16 cellular contexts compared by ENCODE assay signal in genomic region chr19:16654621-16655020, GRCh38. TPM values are rescaled to one million over a fixed set of nuclear protein-coding genes. Genes with fewer than 3 reads are reported as not detected.
DNase-seq lines count a peak whose midpoint lies in the region; ATAC-seq and TF ChIP-seq lines count a peak whose summit lies in the region.
"Had no signal": no experiment of that assay in that cellular context is flagged by ENCODE, and none has a peak within 500 bp of the region (broad histone marks: within the 10 kb centered on the region; RNA-seq: fewer than 3 reads in every experiment).

No MANE protein-coding gene starts in this region.

- H3K9me3 ChIP-seq in gastrocnemius medialis: no peaks in the 10 kb centered on the region

- H3K27ac Mint-ChIP-seq in activated CD8-positive, alpha-beta T cell treated with anti-CD3 and anti-CD28 coated beads for 36 hours: peak overlapping the region; percentile 42
- no peak overlapping the region for H3K27ac Mint-ChIP-seq in activated CD8-positive, alpha-beta T cell treated with anti-CD3 and anti-CD28 coated beads, Interleukin-2, amount 10 ng/mL, durations not matched to agents 7 days and 5 days
- no peak overlapping the region for H3K27ac Mint-ChIP-seq in endothelial cell (ENCODE audit: unreplicated experiment)
- H3K27ac Mint-ChIP-seq in T-helper 2 cell treated with Interferon-gamma antibody and Interleukin-4, amounts not matched to agents 5 μg/mL and 100 μg/mL, for 36 hours: no peak overlapping the region

- no peak overlapping the region for H3K4me3 ChIP-seq in gastrocnemius medialis

- H3K36me3 ChIP-seq in gastrocnemius medialis: peaks cover 0 to 58% of the 10 kb centered on the region in 2 donors

- peak overlapping the region; percentile 0 to 90 (median 90) for H3K27ac ChIP-seq in gastrocnemius medialis
- H3K27ac ChIP-seq: C4-2B, HL-60 had no signal

- no peak for TF ChIP-seq POLR2A in gastrocnemius medialis (IDR thresholded peaks at IDR 0.05)

- no peaks in the 10 kb centered on the region for H3K9me3 Mint-ChIP-seq in activated CD8-positive, alpha-beta T cell treated with anti-CD3 and anti-CD28 coated beads for 36 hours
- H3K9me3 Mint-ChIP-seq in activated CD8-positive, alpha-beta T cell treated with anti-CD3 and anti-CD28 coated beads, Interleukin-2, amount 10 ng/mL, durations not matched to agents 7 days and 5 days (ENCODE audit: insufficient read depth): no peaks in the 10 kb centered on the region
- H3K9me3 Mint-ChIP-seq in endothelial cell (ENCODE audit: unreplicated experiment): no peaks in the 10 kb centered on the region
- H3K9me3 Mint-ChIP-seq in T-helper 2 cell treated with Interferon-gamma antibody and Interleukin-4, amounts not matched to agents 5 μg/mL and 100 μg/mL, for 36 hours: no peaks in the 10 kb centered on the region

- no peak overlapping the region for H3K4me3 Mint-ChIP-seq in activated CD8-positive, alpha-beta T cell treated with anti-CD3 and anti-CD28 coated beads for 36 hours
- H3K4me3 Mint-ChIP-seq in activated CD8-positive, alpha-beta T cell treated with anti-CD3 and anti-CD28 coated beads, Interleukin-2, amount 10 ng/mL, durations not matched to agents 7 days and 5 days: no peak overlapping the region
- H3K4me3 Mint-ChIP-seq in endothelial cell (ENCODE audit: unreplicated experiment): peak overlapping the region; percentile 60
- H3K4me3 Mint-ChIP-seq in T-helper 2 cell treated with Interferon-gamma antibody and Interleukin-4, amounts not matched to agents 5 μg/mL and 100 μg/mL, for 36 hours: no peak overlapping the region

- H3K4me1 ChIP-seq in gastrocnemius medialis: peaks cover 53 to 54% of the 10 kb centered on the region in 2 donors

- peaks cover 73% of the 10 kb centered on the region for H3K36me3 Mint-ChIP-seq in activated CD8-positive, alpha-beta T cell treated with anti-CD3 and anti-CD28 coated beads for 36 hours (ENCODE audit: low read depth)
- peaks cover 78% of the 10 kb centered on the region for H3K36me3 Mint-ChIP-seq in activated CD8-positive, alpha-beta T cell treated with anti-CD3 and anti-CD28 coated beads, Interleukin-2, amount 10 ng/mL, durations not matched to agents 7 days and 5 days (ENCODE audit: low read depth)
- H3K36me3 Mint-ChIP-seq in endothelial cell (ENCODE audit: low read depth, unreplicated experiment): peaks cover 52% of the 10 kb centered on the region
- H3K36me3 Mint-ChIP-seq in T-helper 2 cell treated with Interferon-gamma antibody and Interleukin-4, amounts not matched to agents 5 μg/mL and 100 μg/mL, for 36 hours (ENCODE audit: low read depth): peaks cover 66% of the 10 kb centered on the region

- no peak for DNase-seq in activated CD8-positive, alpha-beta T cell treated with anti-CD3 and anti-CD28 coated beads for 36 hours
- no peak for DNase-seq in activated CD8-positive, alpha-beta T cell treated with anti-CD3 and anti-CD28 coated beads, Interleukin-2, amount 10 ng/mL, durations not matched to agents 7 days and 5 days
- peak; percentile 84 for DNase-seq in MV-4-11 (lab: John Stamatoyannopoulos, UW)
- DNase-seq in endothelial cell (ENCODE audit: low spot score): no peak
- no peak for DNase-seq in gastrocnemius medialis
- DNase-seq in T-helper 2 cell treated with Interferon-gamma antibody and Interleukin-4, amounts not matched to agents 5 μg/mL and 100 μg/mL, for 36 hours (ENCODE audit: low spot score): no peak
- DNase-seq in HK-2 (ENCODE audit: unreplicated experiment): no peak
- DNase-seq: COR-L47, DMS79 treated with DMSO at 0.1 percent for 48 hours, KG1, MM.1S, NCI-H1105 treated with DMSO at 0.1 percent for 48 hours, NCI-H1930 had no signal

- intact Hi-C loops in activated CD8-positive, alpha-beta T cell treated with anti-CD3 and anti-CD28 coated beads for 36 hours (cut with micrococcal nuclease): no loop called here
- intact Hi-C loops in gastrocnemius medialis (cut with DNase I; ENCODE audit: low total_unique reads): no loop called here

- CTCF ChIA-PET in activated CD8-positive, alpha-beta T cell treated with anti-CD3 and anti-CD28 coated beads for 36 hours (lab: Charles Lee): no interaction called here
- CTCF ChIA-PET in activated CD8-positive, alpha-beta T cell treated with anti-CD3 and anti-CD28 coated beads, Interleukin-2, amount 10 ng/mL, durations not matched to agents 7 days and 5 days (lab: Charles Lee): interaction anchor here (0.9 kb wide), 1 partner anchor 31 kb away, joined by 3 read pairs; no protein-coding TSS in a partner anchor

- ATAC-seq in activated CD8-positive, alpha-beta T cell treated with anti-CD3 and anti-CD28 coated beads for 36 hours: no peak
- no peak for ATAC-seq in activated CD8-positive, alpha-beta T cell treated with anti-CD3 and anti-CD28 coated beads, Interleukin-2, amount 10 ng/mL, durations not matched to agents 7 days and 5 days
- ATAC-seq in gastrocnemius medialis (no peak), HG03280 (IDR thresholded peaks at IDR 0.05; ENCODE audit: unreplicated experiment) (no peak)

- H3K27me3 Mint-ChIP-seq in activated CD8-positive, alpha-beta T cell treated with anti-CD3 and anti-CD28 coated beads for 36 hours: no peaks in the 10 kb centered on the region
- H3K27me3 Mint-ChIP-seq in activated CD8-positive, alpha-beta T cell treated with anti-CD3 and anti-CD28 coated beads, Interleukin-2, amount 10 ng/mL, durations not matched to agents 7 days and 5 days (ENCODE audit: low read depth): no peaks in the 10 kb centered on the region
- peaks cover 10% of the 10 kb centered on the region for H3K27me3 Mint-ChIP-seq in endothelial cell (ENCODE audit: unreplicated experiment)
- no peaks in the 10 kb centered on the region for H3K27me3 Mint-ChIP-seq in T-helper 2 cell treated with Interferon-gamma antibody and Interleukin-4, amounts not matched to agents 5 μg/mL and 100 μg/mL, for 36 hours (ENCODE audit: low read depth)

- TF ChIP-seq CTCF in activated CD8-positive, alpha-beta T cell treated with anti-CD3 and anti-CD28 coated beads for 36 hours (IDR thresholded peaks at IDR 0.05): no peak
- TF ChIP-seq CTCF in endothelial cell (IDR thresholded peaks at IDR 0.05; ENCODE audit: unreplicated experiment) (no peak), gastrocnemius medialis (IDR thresholded peaks at IDR 0.05 in 4 of 5, conservative IDR thresholded peaks at IDR 0.05 in 1 of 5) (no peak)

- H3K27me3 ChIP-seq in gastrocnemius medialis: no peaks in the 10 kb centered on the region

- in situ Hi-C loops in gastrocnemius medialis (cut with MboI; ENCODE audit: low sequenced_read_pairs in 4 of 4): no loop called here

- peaks cover 30% of the 10 kb centered on the region for H3K4me1 Mint-ChIP-seq in activated CD8-positive, alpha-beta T cell treated with anti-CD3 and anti-CD28 coated beads for 36 hours (ENCODE audit: low read depth)
- H3K4me1 Mint-ChIP-seq in activated CD8-positive, alpha-beta T cell treated with anti-CD3 and anti-CD28 coated beads, Interleukin-2, amount 10 ng/mL, durations not matched to agents 7 days and 5 days (ENCODE audit: low read depth): peaks cover 51% of the 10 kb centered on the region
- H3K4me1 Mint-ChIP-seq in endothelial cell (ENCODE audit: unreplicated experiment): peaks cover 8% of the 10 kb centered on the region
- H3K4me1 Mint-ChIP-seq in T-helper 2 cell treated with Interferon-gamma antibody and Interleukin-4, amounts not matched to agents 5 μg/mL and 100 μg/mL, for 36 hours (ENCODE audit: low read depth): peaks cover 19% of the 10 kb centered on the region

- POLR2A ChIA-PET in activated CD8-positive, alpha-beta T cell treated with anti-CD3 and anti-CD28 coated beads for 36 hours (lab: Charles Lee): interaction anchor here (0.9 to 1.0 kb wide), 2 partner anchors 19 to 29 kb away, joined by 3 read pairs; no protein-coding TSS in a partner anchor
- POLR2A ChIA-PET in activated CD8-positive, alpha-beta T cell treated with anti-CD3 and anti-CD28 coated beads, Interleukin-2, amount 10 ng/mL, durations not matched to agents 7 days and 5 days (lab: Charles Lee): interaction anchor here (0.6 kb wide), 1 partner anchor 88 kb away, joined by 3 read pairs; no protein-coding TSS in a partner anchor

RNA-seq across cellular contexts. Expression of gene SMIM7, which starts 5.3 kb away (rescaled TPM):
- 10 to 100 TPM; 48.0 to 55.0 TPM for total RNA-seq in activated CD8-positive, alpha-beta T cell treated with anti-CD3 and anti-CD28 coated beads for 36 hours
- 10 to 100 TPM; 51.5 to 53.5 TPM for total RNA-seq in activated CD8-positive, alpha-beta T cell treated with anti-CD3 and anti-CD28 coated beads, Interleukin-2, amount 10 ng/mL, durations not matched to agents 7 days and 5 days
- 53.2 TPM for total RNA-seq in endothelial cell (ENCODE audit: unreplicated experiment)
- total RNA-seq in gastrocnemius medialis: 10 to 100 TPM; 36.4 to 60.5 (median 49.8) TPM

RNA-seq across cellular contexts. Expression of gene TMEM38A, which starts 6.3 kb away (rescaled TPM):
- total RNA-seq in activated CD8-positive, alpha-beta T cell treated with anti-CD3 and anti-CD28 coated beads for 36 hours: 1 to 10 TPM; 1.2 to 1.8 TPM
- total RNA-seq in activated CD8-positive, alpha-beta T cell treated with anti-CD3 and anti-CD28 coated beads, Interleukin-2, amount 10 ng/mL, durations not matched to agents 7 days and 5 days: under 1 TPM; 0.60 to 0.87 TPM
- total RNA-seq in endothelial cell (ENCODE audit: unreplicated experiment): 0.36 TPM
- 100 to 1,000 TPM; 101 to 256 (median 182) TPM for total RNA-seq in gastrocnemius medialis

RNA-seq across cellular contexts. Expression of gene MED26, which starts 26.6 kb away (rescaled TPM):
- 10 to 100 TPM; 14.2 to 19.3 TPM for total RNA-seq in activated CD8-positive, alpha-beta T cell treated with anti-CD3 and anti-CD28 coated beads for 36 hours
- 10 to 100 TPM; 17.2 to 17.4 TPM for total RNA-seq in activated CD8-positive, alpha-beta T cell treated with anti-CD3 and anti-CD28 coated beads, Interleukin-2, amount 10 ng/mL, durations not matched to agents 7 days and 5 days
- 13.3 TPM for total RNA-seq in endothelial cell (ENCODE audit: unreplicated experiment)
- total RNA-seq in gastrocnemius medialis: 10 to 100 TPM in 2 of 4 donors, 1 to 10 TPM in 2; 5.7 to 15.7 (median 9.4) TPM

Comparison
In these comparisons a context has a peak if more than half of its experiments do, and no peak if none do; other contexts are left out.
1. RNA of gene TMEM38A, which starts 6.3 kb away (total RNA-seq): 101 to 256 TPM in gastrocnemius medialis; 1.2 to 1.8 TPM in activated CD8-positive, alpha-beta T cell treated with anti-CD3 and anti-CD28 coated beads for 36 hours, 0.60 to 0.87 TPM in activated CD8-positive, alpha-beta T cell treated with anti-CD3 and anti-CD28 coated beads, Interleukin-2, amount 10 ng/mL, durations not matched to agents 7 days and 5 days and 0.36 TPM in endothelial cell (single experiment); every median in the first group is over 10 times any median in the second.